ENCODE assay signal across 17 cellular contexts in the genomic region with DNA sequence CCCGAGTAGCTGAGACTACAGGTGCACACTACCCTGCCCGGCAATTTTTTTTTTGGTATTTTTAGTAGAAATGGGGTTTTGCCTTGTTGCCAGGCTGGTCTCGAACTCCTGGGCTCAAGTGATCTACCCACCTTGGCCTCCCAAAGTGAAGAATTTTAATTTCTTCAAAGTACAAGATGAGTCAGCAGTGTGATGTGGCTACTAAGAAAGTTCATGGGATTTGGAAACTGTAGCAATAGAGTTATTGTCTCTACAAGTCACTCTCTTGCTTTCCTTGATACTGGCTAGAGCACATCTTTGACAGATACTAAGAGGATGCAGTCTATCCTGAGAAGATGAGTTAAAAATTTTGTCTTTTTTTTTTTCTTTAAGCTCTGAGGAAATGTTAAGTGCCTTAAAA. TPM values are rescaled to one million over a fixed set of nuclear protein-coding genes. Genes with fewer than 3 reads are reported as not detected.
DNase-seq lines count a peak whose midpoint lies in the region; ATAC-seq and TF ChIP-seq lines count a peak whose summit lies in the region.
"Had no signal": no experiment of that assay in that cellular context is flagged by ENCODE, and none has a peak within 500 bp of the region (broad histone marks: within the 10 kb centered on the region; RNA-seq: fewer than 3 reads in every experiment).

No MANE protein-coding gene starts in this region.

- H3K27ac Mint-ChIP-seq in brain: peak overlapping the region in 3 of 5 experiments; percentile 36 to 56 (median 38)
- H3K27ac Mint-ChIP-seq: memory B cell had no signal

- H3K27ac ChIP-seq in BLaER1 (no peak overlapping the region), Karpas-422 (ENCODE audit: low read length) (peak overlapping the region; percentile 79; the same call in 1 of the 2 replicates), neutrophil (peak overlapping the region; percentile 21)

- peaks cover 35% of the 10 kb centered on the region for H3K79me2 ChIP-seq in Karpas-422 (ENCODE audit: low read length)

- peaks cover 25% of the 10 kb centered on the region for H3K36me3 Mint-ChIP-seq in brain

- H3K9me3 Mint-ChIP-seq in brain: no peaks in the 10 kb centered on the region
- H3K9me3 Mint-ChIP-seq: memory B cell had no signal

- H3K9me2 ChIP-seq in Karpas-422 (replicated peaks; ENCODE audit: insufficient read depth, low read length): no peaks in the 10 kb centered on the region

- peaks cover 17% of the 10 kb centered on the region for H3K27me3 Mint-ChIP-seq in brain
- H3K27me3 Mint-ChIP-seq: CD4-positive, alpha-beta memory T cell; memory B cell had no signal

- H2AFZ ChIP-seq in Karpas-422 (ENCODE audit: low read length): no peak overlapping the region

- peak overlapping the region in 3 of 5 experiments; percentile 56 to 75 (median 68) for H3K4me3 Mint-ChIP-seq in brain
- H3K4me3 Mint-ChIP-seq: memory B cell had no signal

- H3K36me3 ChIP-seq in BLaER1 (peaks cover 46% of the 10 kb centered on the region), Karpas-422 (ENCODE audit: insufficient read depth, low read length) (peaks cover 12% of the 10 kb centered on the region; the same call in 1 of the 2 replicates), neutrophil (peaks cover 43% of the 10 kb centered on the region)

- no peak for DNase-seq in Karpas-422
- DNase-seq in GM13976 (ENCODE audit: low spot score): no peak
- no peak for DNase-seq in HuH-7 (ENCODE audit: low spot score)
- DNase-seq: CD4-positive, alpha-beta memory T cell; H7; NCI-H1105; NCI-H446 had no signal

- peaks cover 24% of the 10 kb centered on the region for H4K20me1 ChIP-seq in BLaER1
- no peaks in the 10 kb centered on the region for H4K20me1 ChIP-seq in Karpas-422 (ENCODE audit: insufficient read depth, low read depth, low read length)

- ATAC-seq in GM18870 (IDR thresholded peaks at IDR 0.05; ENCODE audit: unreplicated experiment) (no peak), GM18511 (IDR thresholded peaks at IDR 0.05; ENCODE audit: unreplicated experiment) (no peak)

- H3K4me1 ChIP-seq in BLaER1: peaks cover 49% of the 10 kb centered on the region
- peaks cover 40% of the 10 kb centered on the region for H3K4me1 ChIP-seq in Karpas-422 (ENCODE audit: low read length)
- peaks cover 33 to 38% of the 10 kb centered on the region in 2 experiments for H3K4me1 ChIP-seq in neutrophil (ENCODE audit: control insufficient read depth in 1 of 2, insufficient read depth in 1 of 2, low read depth in 1 of 2, low read length in 1 of 2)

- peaks cover 22% of the 10 kb centered on the region for H3K4me1 Mint-ChIP-seq in brain

- H3K9ac ChIP-seq in BLaER1 (0 out of 2 replicates have a peak overlapping the region, but pooled peaks have one; percentile 0), Karpas-422 (ENCODE audit: low read length) (no peak overlapping the region)

- in situ Hi-C loops in GM13976 (cut with MboI; ENCODE audit: low sequenced_read_pairs, unreplicated experiment): no loop called here

- H3K4me2 ChIP-seq in BLaER1 (peak overlapping the region; percentile 91), Karpas-422 (ENCODE audit: low read depth, low read length, poor library complexity, severe bottlenecking) (peak overlapping the region; percentile 97)

- H3K9me3 ChIP-seq in BLaER1 (no peaks in the 10 kb centered on the region), Karpas-422 (ENCODE audit: low read length) (no peaks in the 10 kb centered on the region), neutrophil (no peaks in the 10 kb centered on the region)
- H3K9me3 ChIP-seq: right atrium auricular region had no signal

- TF ChIP-seq CTCF in brain (conservative IDR thresholded peaks at IDR 0.05): no peak
- no peak for TF ChIP-seq CTCF in neutrophil (IDR thresholded peaks at IDR 0.05)
- TF ChIP-seq CTCF in GM13976 (IDR thresholded peaks at IDR 0.05; ENCODE audit: borderline replicate concordance, control extremely low read depth, extremely low read depth, insufficient read depth, missing control alignments): no peak

- H3K4me3 ChIP-seq in BLaER1: no peak overlapping the region
- H3K4me3 ChIP-seq in Karpas-422 (ENCODE audit: low read length): no peak overlapping the region
- no peak overlapping the region for H3K4me3 ChIP-seq in neutrophil (ENCODE audit: low read depth in 1 of 2, low read length in 1 of 2)

- H3K27me3 ChIP-seq in BLaER1 (no peaks in the 10 kb centered on the region), Karpas-422 (ENCODE audit: low read length) (no peaks in the 10 kb centered on the region), neutrophil (no peaks in the 10 kb centered on the region)
- H3K27me3 ChIP-seq: right atrium auricular region had no signal

RNA-seq across cellular contexts. Expression of a gene that starts 1.6 kb away (rescaled TPM):
- 10.8 and 17.1 TPM in 2 replicates for total RNA-seq in Karpas-422 (2014; rRNA removed; shearing (Covaris generic); ENCODE audit: low replicate concordance)
- 82.7 TPM for polyA plus RNA-seq in brain (ENCODE audit: insufficient read depth, low read depth, low replicate concordance)

RNA-seq across cellular contexts. Expression of a gene that starts 2.1 kb away (rescaled TPM):
- 54.2 and 94.0 TPM in 2 replicates for total RNA-seq in Karpas-422 (2014; rRNA removed; shearing (Covaris generic); ENCODE audit: low replicate concordance)
- polyA plus RNA-seq in brain (ENCODE audit: insufficient read depth, low read depth, low replicate concordance): 181 TPM

RNA-seq across cellular contexts. Expression of a gene that starts 14.9 kb away (rescaled TPM):
- 54.9 and 74.2 TPM in 2 replicates for total RNA-seq in Karpas-422 (2014; rRNA removed; shearing (Covaris generic); ENCODE audit: low replicate concordance)
- polyA plus RNA-seq in brain (ENCODE audit: insufficient read depth, low read depth, low replicate concordance): 56.0 TPM

RNA-seq across cellular contexts. Expression of a gene that starts 15.0 kb away (rescaled TPM):
- 13.4 and 13.8 TPM in 2 replicates for total RNA-seq in Karpas-422 (2014; rRNA removed; shearing (Covaris generic); ENCODE audit: low replicate concordance)
- 34.4 TPM for polyA plus RNA-seq in brain (ENCODE audit: insufficient read depth, low read depth, low replicate concordance)

RNA-seq across cellular contexts. Expression of a gene that starts 20.0 kb away (rescaled TPM):
- 1.1 and 4.2 TPM in 2 replicates for total RNA-seq in Karpas-422 (2014; rRNA removed; shearing (Covaris generic); ENCODE audit: low replicate concordance)
- 9.4 TPM for polyA plus RNA-seq in brain (ENCODE audit: insufficient read depth, low read depth, low replicate concordance)
- total RNA-seq: CD4-positive, alpha-beta memory T cell; G401; H7; HT1080; right atrium auricular region; subcutaneous adipose tissue had no signal
